Comparison of ENCODE assay signal across 17 cellular contexts in the genomic region with DNA sequence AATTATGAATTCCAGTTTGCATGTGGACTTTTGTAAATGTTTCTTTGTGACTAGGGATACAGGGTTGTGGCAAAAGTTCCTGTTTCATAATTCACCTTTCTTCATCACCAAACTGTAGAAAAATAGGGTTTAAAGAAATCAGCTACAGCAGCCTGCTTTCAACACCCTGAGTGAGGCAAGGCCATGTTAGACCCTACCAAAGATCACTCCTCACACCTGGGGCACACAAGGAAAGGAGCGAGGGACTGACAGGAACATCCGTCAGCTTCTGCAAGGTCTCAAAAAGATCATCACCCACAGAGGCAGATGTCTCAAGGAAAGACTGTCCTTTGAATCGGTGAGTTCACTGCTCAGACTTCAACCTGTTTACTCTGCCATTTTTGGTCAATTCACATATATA. TPM values are rescaled to one million over a fixed set of nuclear protein-coding genes. Genes with fewer than 3 reads are reported as not detected.
DNase-seq lines count a peak whose midpoint lies in the region; ATAC-seq and TF ChIP-seq lines count a peak whose summit lies in the region.
"Had no signal": no experiment of that assay in that cellular context is flagged by ENCODE, and none has a peak within 500 bp of the region (broad histone marks: within the 10 kb centered on the region; RNA-seq: fewer than 3 reads in every experiment).

No MANE protein-coding gene starts in this region.

- no peaks in the 10 kb centered on the region for H3K9me3 ChIP-seq in heart left ventricle
- H3K9me3 ChIP-seq: BE2C, Caco-2 had no signal

- DNase-seq in AML-193 (lab: John Stamatoyannopoulos, UW) (peak; percentile 93 to 97), GF-D8 (lab: John Stamatoyannopoulos, UW) (peak; percentile 75), HL-60 (ENCODE audit: low read depth in 1 of 2, low spot score in 1 of 2) (peak in 1 of 2 experiments; percentile 87), SKM-1 (lab: John Stamatoyannopoulos, UW; ENCODE audit: unreplicated experiment) (peak; percentile 39), heart left ventricle (no peak), cerebellar cortex (ENCODE audit: low spot score) (no peak)
- DNase-seq: BE2C; Caco-2; CD8-positive, alpha-beta memory T cell; DND-41; GDM1; GM23248; KG1 had no signal

- H3K27ac ChIP-seq in HL-60 (replicated peaks) (peak overlapping the region; percentile 96), heart left ventricle (no peak overlapping the region)
- H3K27ac ChIP-seq: C4-2B, GM23248 had no signal

- H3K4me3 ChIP-seq in HL-60 (replicated peaks; ENCODE audit: insufficient read depth, low read length) (no peak overlapping the region), heart left ventricle (no peak overlapping the region)
- H3K4me3 ChIP-seq: GM23248 had no signal

- no peak for ATAC-seq in HG02870 (IDR thresholded peaks at IDR 0.05; ENCODE audit: unreplicated experiment)
- no peak for ATAC-seq in heart left ventricle
- ATAC-seq in HG03097 (IDR thresholded peaks at IDR 0.05; ENCODE audit: low FRiP score, unreplicated experiment) = no peak
- ATAC-seq: HCT116 had no signal

- H3K27me3 ChIP-seq in HL-60 (ENCODE audit: insufficient read depth, poor library complexity, severe bottlenecking) = no peaks in the 10 kb centered on the region
- H3K27me3 ChIP-seq in heart left ventricle = no peaks in the 10 kb centered on the region

- TF ChIP-seq POLR2A in heart left ventricle (IDR thresholded peaks at IDR 0.05) = no peak

- H3K4me1 ChIP-seq in heart left ventricle = peaks cover 0 to 16% (median 0%) of the 10 kb centered on the region in 12 donors
- H3K4me1 ChIP-seq: BE2C, Caco-2 had no signal

- TF ChIP-seq CTCF in HL-60 (IDR thresholded peaks at IDR 0.05; ENCODE audit: insufficient read depth, low read length) = no peak
- TF ChIP-seq CTCF in heart left ventricle (IDR thresholded peaks at IDR 0.05) = no peak

- intact Hi-C loops in heart left ventricle (cut with DNase I) = no loop called here

- no peaks in the 10 kb centered on the region for H3K36me3 ChIP-seq in heart left ventricle
- H3K36me3 ChIP-seq: BE2C had no signal

- WGBS in heart left ventricle, 4 donors = 85 to 92% (median 91%) methylated on average over 3 of the region's 3 CpGs

RNA-seq across cellular contexts. Expression of a gene that starts 10.5 kb away (rescaled TPM):
- total RNA-seq in heart left ventricle = 10 to 100 TPM in 4 of 9 donors, 1 to 10 TPM in 5; 5.4 to 21.0 (median 9.0) TPM
- polyA plus RNA-seq in heart left ventricle = 10 to 100 TPM in 1 of 2 donors, 1 to 10 TPM in 1; 4.7 to 13.7 TPM

RNA-seq across cellular contexts. Expression of a gene that starts 44.4 kb away (rescaled TPM):
- 100 to 1,000 TPM in 8 of 9 donors, 10 to 100 TPM in 1; 99.5 to 240 (median 124) TPM for total RNA-seq in heart left ventricle
- polyA plus RNA-seq in heart left ventricle = 100 to 1,000 TPM; 150 to 281 TPM

Comparison
In these comparisons a context has a peak if more than half of its experiments do, and no peak if none do; other contexts are left out.
1. DNase-seq: peak in AML-193 (2 of 2), GF-D8 (single experiment) and SKM-1 (single experiment); none in heart left ventricle (0 of 5) and cerebellar cortex (single experiment).